1 cellular context compared by ENCODE assay signal in genomic region chr5:676699-677076, GRCh38.
TF ChIP-seq lines count a peak whose summit lies in the region.

No MANE protein-coding gene starts in this region.

TF ChIP-seq in HepG2, 621 proteins besides CTCF, POLR2A, EP300 and RAD21:
- TF ChIP-seq AGO1 (IDR thresholded peaks at IDR 0.05; ENCODE audit: low read depth, low read length, poor library complexity, severe bottlenecking) (peak; percentile 0), DR1 (CRISPR knock-in tag; IDR thresholded peaks at IDR 0.05) (no peak), HOXA3 (CRISPR knock-in tag; IDR thresholded peaks at IDR 0.05) (peak; percentile 45; the same call in 1 of the 2 replicates), DNMT1 (CRISPR knock-in tag; IDR thresholded peaks at IDR 0.05) (0 out of 2 replicates have a peak, but pooled peaks have one; percentile 67), SATB2 (CRISPR knock-in tag; IDR thresholded peaks at IDR 0.05) (no peak), AKAP8 (CRISPR knock-in tag; IDR thresholded peaks at IDR 0.05) (peak; percentile 74; the same call in 1 of the 2 replicates), ZSCAN22 (CRISPR knock-in tag; IDR thresholded peaks at IDR 0.05) (no peak), FOXO4 (CRISPR knock-in tag; conservative IDR thresholded peaks at IDR 0.05) (no peak), FOXP1 (IDR thresholded peaks at IDR 0.05) (no peak), FOXP1 (CRISPR knock-in tag; IDR thresholded peaks at IDR 0.05) (no peak), ZBTB42 (CRISPR knock-in tag; IDR thresholded peaks at IDR 0.05) (no peak), NFKBIZ (CRISPR knock-in tag; IDR thresholded peaks at IDR 0.05) (no peak), ZHX1 (CRISPR knock-in tag; IDR thresholded peaks at IDR 0.05; ENCODE audit: low read depth) (peak; percentile 82; the same call in 1 of the 2 replicates), HNRNPLL (IDR thresholded peaks at IDR 0.05; ENCODE audit: low read depth, low read length, poor library complexity, severe bottlenecking) (peak; percentile 38), ZBTB25 (CRISPR knock-in tag; IDR thresholded peaks at IDR 0.05) (no peak), SPEN (CRISPR knock-in tag; IDR thresholded peaks at IDR 0.05; ENCODE audit: low read depth) (no peak), MNT (IDR thresholded peaks at IDR 0.05) (peak; percentile 81), ZNF331 (CRISPR knock-in tag; IDR thresholded peaks at IDR 0.05) (no peak), CENPBD1 (CRISPR knock-in tag; IDR thresholded peaks at IDR 0.05; ENCODE audit: borderline replicate concordance, low read depth) (no peak), ZFP1 (CRISPR knock-in tag; IDR thresholded peaks at IDR 0.05) (no peak), CEBPZ (IDR thresholded peaks at IDR 0.05; ENCODE audit: low read length) (no peak)
